14 cellular contexts compared by ENCODE assay signal in genomic region chr2:191875859-191876258, GRCh38. TPM values are rescaled to one million over a fixed set of nuclear protein-coding genes. Genes with fewer than 3 reads are reported as not detected.
DNase-seq lines count a peak whose midpoint lies in the region; ATAC-seq and TF ChIP-seq lines count a peak whose summit lies in the region.
"Had no signal": no experiment of that assay in that cellular context is flagged by ENCODE, and none has a peak within 500 bp of the region (broad histone marks: within the 10 kb centered on the region; RNA-seq: fewer than 3 reads in every experiment).

No MANE protein-coding gene starts in this region.

- ATAC-seq in gastroesophageal sphincter, result no peak

- peak overlapping the region in 3 of 4 donors; percentile 44 to 51 (median 45) for H3K27ac ChIP-seq in esophagus muscularis mucosa (replicated peaks in 1 of 4)
- H3K27ac ChIP-seq in gastroesophageal sphincter, result peak overlapping the region in 3 of 4 donors; percentile 47 to 57 (median 55)
- H3K27ac ChIP-seq in rectal smooth muscle tissue (ENCODE audit: low read depth, low read length), result peak overlapping the region; percentile 55

- WGBS in esophagus muscularis mucosa, result 48% methylated on average over 2 of the region's 2 CpGs
- WGBS in gastroesophageal sphincter (ENCODE audit: low coverage in 1 of 2), 2 donors, result 50 to 72% methylated on average over 2 of the region's 2 CpGs

- H3K9ac ChIP-seq in rectal smooth muscle tissue (ENCODE audit: low read length), result no peak overlapping the region

- H3K4me1 ChIP-seq in esophagus muscularis mucosa (peaks cover 6 to 45% (median 25%) of the 10 kb centered on the region in 4 donors), gastroesophageal sphincter (peaks cover 0 to 39% (median 5%) of the 10 kb centered on the region in 3 donors), rectal smooth muscle tissue (ENCODE audit: control insufficient read depth, insufficient read depth, low read length) (peaks cover 18% of the 10 kb centered on the region)
- H3K4me1 ChIP-seq: HAP-1 had no signal

- no peaks in the 10 kb centered on the region for H3K9me3 ChIP-seq in esophagus muscularis mucosa
- no peaks in the 10 kb centered on the region for H3K9me3 ChIP-seq in gastroesophageal sphincter
- H3K9me3 ChIP-seq: Caco-2, HAP-1 had no signal

- intact Hi-C loops in esophagus muscularis mucosa (cut with DNase I), result no loop called here

- TF ChIP-seq EP300 in esophagus muscularis mucosa (IDR thresholded peaks at IDR 0.05) (no peak), gastroesophageal sphincter (IDR thresholded peaks at IDR 0.05) (no peak)

- TF ChIP-seq POLR2A in esophagus muscularis mucosa (IDR thresholded peaks at IDR 0.05; ENCODE audit: low read depth) (no peak), gastroesophageal sphincter (IDR thresholded peaks at IDR 0.05) (no peak)

- H3K27me3 ChIP-seq in esophagus muscularis mucosa (no peaks in the 10 kb centered on the region), gastroesophageal sphincter (no peaks in the 10 kb centered on the region), rectal smooth muscle tissue (ENCODE audit: control insufficient read depth, insufficient read depth, low read length) (no peaks in the 10 kb centered on the region)

- H3K36me3 ChIP-seq in esophagus muscularis mucosa, result no peaks in the 10 kb centered on the region
- H3K36me3 ChIP-seq in gastroesophageal sphincter, result no peaks in the 10 kb centered on the region
- H3K36me3 ChIP-seq in rectal smooth muscle tissue (ENCODE audit: control insufficient read depth, insufficient read depth, low read length), result no peaks in the 10 kb centered on the region
- H3K36me3 ChIP-seq: HAP-1 had no signal

- DNase-seq in esophagus muscularis mucosa (ENCODE audit: extremely low spot score) (no peak), NK-92 (lab: John Stamatoyannopoulos, UW; ENCODE audit: unreplicated experiment) (no peak), COLO668 (lab: John Stamatoyannopoulos, UW; ENCODE audit: unreplicated experiment) (no peak), KG1 (lab: John Stamatoyannopoulos, UW) (no peak)
- DNase-seq: C1 segment of cervical spinal cord; Caco-2; CD4-positive, alpha-beta memory T cell; DMS153; DND-41; GOT3; HFFc6 had no signal

- TF ChIP-seq CTCF in esophagus muscularis mucosa (IDR thresholded peaks at IDR 0.05) (no peak), gastroesophageal sphincter (IDR thresholded peaks at IDR 0.05) (no peak)

- H3K4me3 ChIP-seq in esophagus muscularis mucosa, result no peak overlapping the region
- no peak overlapping the region for H3K4me3 ChIP-seq in gastroesophageal sphincter
- no peak overlapping the region for H3K4me3 ChIP-seq in rectal smooth muscle tissue (ENCODE audit: low read length)
- H3K4me3 ChIP-seq: HAP-1 had no signal

RNA-seq across cellular contexts. Expression of gene CAVIN2, which starts 29.0 kb away (rescaled TPM):
- total RNA-seq in esophagus muscularis mucosa (100 to 1,000 TPM in 3 of 4 donors, 10 to 100 TPM in 1; 90.6 to 179 (median 120) TPM), gastroesophageal sphincter (100 to 1,000 TPM in 3 of 4 donors, 10 to 100 TPM in 1; 72.8 to 192 (median 129) TPM)
- total RNA-seq: Caco-2; CD4-positive, alpha-beta memory T cell had no signal
